In the genomic region with DNA sequence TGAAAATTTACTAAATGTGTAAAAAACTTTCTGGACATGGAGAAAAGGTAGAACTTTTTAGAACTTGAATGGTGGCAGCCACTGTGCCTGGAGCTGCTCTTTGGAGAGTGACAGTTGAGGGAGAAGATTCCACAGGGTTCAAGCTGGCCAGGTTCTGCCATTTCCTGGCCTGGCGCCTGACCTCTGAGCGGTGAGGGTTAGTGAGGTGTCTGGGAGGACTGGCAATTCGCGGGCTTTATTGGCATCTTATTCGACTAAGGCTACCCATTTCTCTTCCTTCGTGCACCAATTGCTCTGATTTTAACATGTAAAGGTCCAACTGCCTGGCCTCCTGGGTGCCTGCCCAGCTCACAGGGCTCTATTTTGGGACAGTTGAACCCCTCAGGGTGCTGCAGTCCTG, we compare ENCODE assay signal across 1 cellular context.
TF ChIP-seq lines count a peak whose summit lies in the region.

No MANE protein-coding gene starts in this region.

TF ChIP-seq in GM12878, 131 proteins besides CTCF, POLR2A, EP300 and RAD21:
- TF ChIP-seq CHD4 (IDR thresholded peaks at IDR 0.05) (no peak), WRNIP1 (IDR thresholded peaks at IDR 0.05; ENCODE audit: borderline replicate concordance, low read depth, low read length) (no peak), ZNF207 (IDR thresholded peaks at IDR 0.05; ENCODE audit: borderline replicate concordance) (no peak), ZZZ3 (IDR thresholded peaks at IDR 0.05; ENCODE audit: control insufficient read depth, insufficient read length, low read depth) (no peak), RB1 (IDR thresholded peaks at IDR 0.05; ENCODE audit: borderline replicate concordance) (no peak), ZBED1 (IDR thresholded peaks at IDR 0.05; ENCODE audit: borderline replicate concordance) (no peak), NFXL1 (IDR thresholded peaks at IDR 0.05; ENCODE audit: borderline replicate concordance) (no peak), JUNB (IDR thresholded peaks at IDR 0.05) (no peak), IKZF1 (conservative IDR thresholded peaks at IDR 0.05) (no peak), SMAD1 (IDR thresholded peaks at IDR 0.05; ENCODE audit: low read depth, partially characterized antibody) (no peak)
